ENCODE assay signal across 9 cellular contexts in genomic region chr2:45729753-45730512, GRCh38.
DNase-seq lines count a peak whose midpoint lies in the region; ATAC-seq and TF ChIP-seq lines count a peak whose summit lies in the region.
"Had no signal": no experiment of that assay in that cellular context is flagged by ENCODE, and none has a peak within 500 bp of the region (broad histone marks: within the 10 kb centered on the region; RNA-seq: fewer than 3 reads in every experiment).

No MANE protein-coding gene starts in this region.

- in situ Hi-C loops in transverse colon (cut with MboI; ENCODE audit: low pct_ligation_motif_present in 1 of 4, low pct_unique_long_range_greater_than_20kb in 1 of 4, low sequenced_read_pairs in 3 of 4), result no loop called here

- H3K27me3 Mint-ChIP-seq in effector memory CD8-positive, alpha-beta T cell, result no peaks in the 10 kb centered on the region
- H3K27me3 Mint-ChIP-seq: natural killer cell treated with Interleukin-12 subunit alpha and Interleukin-12 subunit beta and Interleukin-15 and Interleukin-18, amount 100 ng/mL, for 72 hours had no signal

- H3K4me3 ChIP-seq in Loucy (ENCODE audit: low read length, poor library complexity, severe bottlenecking), result no peak overlapping the region
- no peak overlapping the region for H3K4me3 ChIP-seq in transverse colon

- 77 to 78% methylated on average over 5 to 8 of the region's 8 CpGs for WGBS in transverse colon (ENCODE audit: low coverage in 1 of 2), 2 donors

- no peak for TF ChIP-seq EP300 in transverse colon (IDR thresholded peaks at IDR 0.05; ENCODE audit: low read depth)

- H4K20me1 ChIP-seq in Loucy (ENCODE audit: insufficient read depth, low read length, poor library complexity, severe bottlenecking), result no peaks in the 10 kb centered on the region

- H3K4me2 ChIP-seq in Loucy (ENCODE audit: low read depth, low read length, poor library complexity, severe bottlenecking), result no peak overlapping the region

- peaks cover 33% of the 10 kb centered on the region; the same call in 1 of the 2 replicates for H3K79me2 ChIP-seq in Loucy (ENCODE audit: insufficient read depth, low read length)

- no peaks in the 10 kb centered on the region for H3F3A ChIP-seq in Loucy (ENCODE audit: low read depth)

- H3K9me3 ChIP-seq in Loucy (ENCODE audit: insufficient read depth, low read depth, low read length), result no peaks in the 10 kb centered on the region
- H3K9me3 ChIP-seq in transverse colon, result no peaks in the 10 kb centered on the region

- H3K4me1 ChIP-seq in Loucy (ENCODE audit: insufficient read depth, low read length, poor library complexity, severe bottlenecking), result no peaks in the 10 kb centered on the region
- H3K4me1 ChIP-seq in transverse colon, result peaks cover 0 to under 1% (median 0%) of the 10 kb centered on the region in 4 donors

- no peak overlapping the region for H3K9ac ChIP-seq in Loucy (ENCODE audit: low read depth, low read length, poor library complexity, severe bottlenecking)

- no peak for TF ChIP-seq POLR2A in transverse colon (IDR thresholded peaks at IDR 0.05)

- DNase-seq in HCEC 1CT (peak; percentile 29), transverse colon (no peak), ureter (ENCODE audit: low spot score) (no peak), hippocampal formation (lab: John Stamatoyannopoulos, UW) (no peak), SHP77 treated with DMSO at 0.1 percent for 48 hours (lab: John Stamatoyannopoulos, UW) (no peak)
- DNase-seq in effector memory CD8-positive, alpha-beta T cell, result no peak

- TF ChIP-seq CTCF in Loucy (conservative IDR thresholded peaks at IDR 0.05; ENCODE audit: low read length), result peak; percentile 50
- peak; percentile 28 to 38 (median 31) for TF ChIP-seq CTCF in transverse colon (IDR thresholded peaks at IDR 0.05)

- peak; percentile 68 for ATAC-seq in GM18511 (IDR thresholded peaks at IDR 0.05; ENCODE audit: unreplicated experiment)
- ATAC-seq in effector memory CD8-positive, alpha-beta T cell (replicated peaks), result peak; percentile 63

- H2AFZ ChIP-seq in Loucy (ENCODE audit: low read length), result no peak overlapping the region

- H3K36me3 ChIP-seq in Loucy (ENCODE audit: insufficient read depth, low read length) (no peaks in the 10 kb centered on the region), transverse colon (no peaks in the 10 kb centered on the region)

- no peaks in the 10 kb centered on the region for H3K9me3 Mint-ChIP-seq in effector memory CD8-positive, alpha-beta T cell
- H3K9me3 Mint-ChIP-seq: natural killer cell treated with Interleukin-12 subunit alpha and Interleukin-12 subunit beta and Interleukin-15 and Interleukin-18, amount 100 ng/mL, for 72 hours had no signal

- intact Hi-C loops in transverse colon (cut with DNase I; ENCODE audit: low total_unique reads), result no loop called here

- no peak overlapping the region for H3K4me3 Mint-ChIP-seq in effector memory CD8-positive, alpha-beta T cell
- H3K4me3 Mint-ChIP-seq: natural killer cell treated with Interleukin-12 subunit alpha and Interleukin-12 subunit beta and Interleukin-15 and Interleukin-18, amount 100 ng/mL, for 72 hours had no signal

- no peak overlapping the region for H3K27ac ChIP-seq in transverse colon

- H3K4me1 Mint-ChIP-seq in effector memory CD8-positive, alpha-beta T cell (ENCODE audit: low read depth in 2 of 2), result peaks cover 0 to 2% of the 10 kb centered on the region in 2 donors

- no peaks in the 10 kb centered on the region for H3K27me3 ChIP-seq in Loucy (ENCODE audit: insufficient read depth, low read length, poor library complexity, severe bottlenecking)
- H3K27me3 ChIP-seq in transverse colon, result no peaks in the 10 kb centered on the region

- H3K9me2 ChIP-seq in Loucy (replicated peaks; ENCODE audit: low read depth, low read length), result no peaks in the 10 kb centered on the region

- no peak overlapping the region for H3K27ac Mint-ChIP-seq in effector memory CD8-positive, alpha-beta T cell
- H3K27ac Mint-ChIP-seq: natural killer cell treated with Interleukin-12 subunit alpha and Interleukin-12 subunit beta and Interleukin-15 and Interleukin-18, amount 100 ng/mL, for 72 hours had no signal

- H3K36me3 Mint-ChIP-seq in effector memory CD8-positive, alpha-beta T cell (ENCODE audit: insufficient read depth), result peaks cover 2% of the 10 kb centered on the region
- H3K36me3 Mint-ChIP-seq: natural killer cell treated with Interleukin-12 subunit alpha and Interleukin-12 subunit beta and Interleukin-15 and Interleukin-18, amount 100 ng/mL, for 72 hours had no signal
